22 cellular contexts compared by ENCODE assay signal in genomic region chr13:46947425-46948191, GRCh38. TPM values are rescaled to one million over a fixed set of nuclear protein-coding genes. Genes with fewer than 3 reads are reported as not detected.
"Had no signal": no experiment of that assay in that cellular context is flagged by ENCODE, and none has a peak within 500 bp of the region (broad histone marks: within the 10 kb centered on the region; RNA-seq: fewer than 3 reads in every experiment).

No MANE protein-coding gene starts in this region.

- H3K27ac ChIP-seq: pancreas, upper lobe of left lung had no signal

- DNase-seq: activated CD8-positive, alpha-beta memory T cell treated with anti-CD3 and anti-CD28 coated beads for 24 hours; activated CD8-positive, alpha-beta memory T cell treated with anti-CD3 and anti-CD28 coated beads, Interleukin-2, amount 50 U/mL, for 4 hours; activated naive CD4-positive, alpha-beta T cell treated with Interleukin-2 at 50 U/mL for 16 hours; activated naive CD8-positive, alpha-beta T cell treated with anti-CD3 and anti-CD28 coated beads for 36 hours; activated T-cell treated with anti-CD3 and anti-CD28 coated beads, Interleukin-2, amount 50 U/mL, for 24 hours; central memory CD4-positive, alpha-beta T cell; dermis blood vessel endothelial cell; effector CD8-positive, alpha-beta T cell; foreskin melanocyte; hippocampal formation; left ventricle myocardium superior; pancreas; right cardiac atrium; stimulated activated CD4-positive, alpha-beta T cell treated with anti-CD3 and anti-CD28 coated beads, Interleukin-4, amount 100 ng/mL, for 24 hours; stimulated activated naive CD4-positive, alpha-beta T cell treated with Interleukin-2 at 50 U/mL for 16 hours; T-helper 1 cell; upper lobe of left lung had no signal

- H3K9me3 Mint-ChIP-seq: activated naive CD8-positive, alpha-beta T cell treated with anti-CD3 and anti-CD28 coated beads for 36 hours; activated T-helper 17 cell treated with anti-CD3 and anti-CD28 coated beads, Interleukin-2, amount 50 U/mL, for 72 hours had no signal

- H3K36me3 Mint-ChIP-seq: activated naive CD8-positive, alpha-beta T cell treated with anti-CD3 and anti-CD28 coated beads for 36 hours; memory B cell had no signal

- H3K9me3 ChIP-seq: pancreas had no signal

- H3K27me3 Mint-ChIP-seq: activated naive CD8-positive, alpha-beta T cell treated with anti-CD3 and anti-CD28 coated beads for 36 hours; activated T-cell treated with anti-CD3 and anti-CD28 coated beads, Interleukin-2, amount 50 U/mL, for 24 hours; activated T-helper 17 cell treated with anti-CD3 and anti-CD28 coated beads, Interleukin-2, amount 50 U/mL, for 72 hours; memory B cell had no signal

- H3K4me1 ChIP-seq: pancreas, upper lobe of left lung had no signal

- H3K4me1 Mint-ChIP-seq: activated naive CD8-positive, alpha-beta T cell treated with anti-CD3 and anti-CD28 coated beads for 36 hours; activated T-helper 17 cell treated with anti-CD3 and anti-CD28 coated beads, Interleukin-2, amount 50 U/mL, for 72 hours; memory B cell; nephron had no signal

- H3K4me3 ChIP-seq: pancreas, upper lobe of left lung had no signal

- H3K36me3 ChIP-seq: pancreas, upper lobe of left lung had no signal

- H3K4me3 Mint-ChIP-seq: activated naive CD8-positive, alpha-beta T cell treated with anti-CD3 and anti-CD28 coated beads for 36 hours; activated T-cell treated with anti-CD3 and anti-CD28 coated beads, Interleukin-2, amount 50 U/mL, for 24 hours; activated T-helper 17 cell treated with anti-CD3 and anti-CD28 coated beads, Interleukin-2, amount 50 U/mL, for 72 hours; memory B cell; nephron had no signal

- H3K27ac Mint-ChIP-seq: activated naive CD8-positive, alpha-beta T cell treated with anti-CD3 and anti-CD28 coated beads for 36 hours; activated T-cell treated with anti-CD3 and anti-CD28 coated beads, Interleukin-2, amount 50 U/mL, for 24 hours; activated T-helper 17 cell treated with anti-CD3 and anti-CD28 coated beads, Interleukin-2, amount 50 U/mL, for 72 hours; memory B cell; nephron had no signal

- ATAC-seq: activated T-helper 17 cell treated with anti-CD3 and anti-CD28 coated beads, Interleukin-2, amount 50 U/mL, for 72 hours; left ventricle myocardium superior; pancreas; right cardiac atrium had no signal

- H3K27me3 ChIP-seq: pancreas, upper lobe of left lung had no signal

RNA-seq across cellular contexts. Expression of gene HTR2A, which starts 50.8 kb away (rescaled TPM):
- total RNA-seq: activated naive CD8-positive, alpha-beta T cell treated with anti-CD3 and anti-CD28 coated beads for 36 hours; activated T-helper 17 cell treated with anti-CD3 and anti-CD28 coated beads, Interleukin-2, amount 50 U/mL, for 72 hours; astrocyte; dermis blood vessel endothelial cell; pulmonary artery endothelial cell had no signal
